ENCODE assay signal across 20 cellular contexts in genomic region chr6:111800821-111801220, GRCh38.
A peak's percentile ranks its signal among the peaks of the same experiment; 100 is the strongest.
DNase-seq lines count a peak whose midpoint lies in the region; ATAC-seq and TF ChIP-seq lines count a peak whose summit lies in the region.
"Had no signal": no experiment of that assay in that cellular context is flagged by ENCODE, and none has a peak within 500 bp of the region (broad histone marks: within the 10 kb centered on the region; RNA-seq: fewer than 3 reads in every experiment).

No MANE protein-coding gene starts in this region.

- no peak for DNase-seq in activated CD4-positive, alpha-beta T cell treated with anti-CD3 and anti-CD28 coated beads for 36 hours
- DNase-seq in activated CD4-positive, alpha-beta T cell treated with anti-CD3 and anti-CD28 coated beads for 48 hours: no peak
- DNase-seq in HFFc6: peak; percentile 14
- DNase-seq in caudate nucleus (lab: John Stamatoyannopoulos, UW): no peak
- no peak for DNase-seq in osteoblast (ENCODE audit: insufficient read length, low spot score, missing footprints)
- no peak for DNase-seq in hypothalamus (lab: John Stamatoyannopoulos, UW)
- no peak for DNase-seq in DMS 273 treated with DMSO at 0.1 percent for 48 hours (lab: John Stamatoyannopoulos, UW)
- no peak for DNase-seq in right lobe of liver
- DNase-seq: 8988T; activated CD4-positive, alpha-beta T cell treated with anti-CD3 and anti-CD28 coated beads for 1 hour; activated CD8-positive, alpha-beta memory T cell treated with anti-CD3 and anti-CD28 coated beads, Interleukin-2, amount 50 U/mL, for 48 hours; activated naive CD4-positive, alpha-beta T cell; NCI-H1436; NCI-H2171; NCI-H69; psoas muscle; stimulated activated CD4-positive, alpha-beta T cell treated with anti-CD3 and anti-CD28 coated beads, Interleukin-4, amount 100 ng/mL, for 4 hours had no signal

- H3K27ac ChIP-seq in caudate nucleus (ENCODE audit: low read depth, low read length) (peak overlapping the region; percentile 20), osteoblast (ENCODE audit: low read depth, low read length) (peak overlapping the region; percentile 40), right lobe of liver (no peak overlapping the region)
- H3K27ac ChIP-seq: psoas muscle had no signal

- peaks cover 68% of the 10 kb centered on the region for H3K36me3 Mint-ChIP-seq in activated CD4-positive, alpha-beta T cell treated with anti-CD3 and anti-CD28 coated beads for 36 hours (ENCODE audit: low read depth)
- H3K36me3 Mint-ChIP-seq in HFFc6 (ENCODE audit: low read depth): no peaks in the 10 kb centered on the region
- H3K36me3 Mint-ChIP-seq: IgD-negative memory B cell had no signal

- H3K36me3 ChIP-seq in osteoblast (ENCODE audit: insufficient read depth, low read length): no peaks in the 10 kb centered on the region
- H3K36me3 ChIP-seq in right lobe of liver: no peaks in the 10 kb centered on the region

- no peaks in the 10 kb centered on the region for H3K27me3 Mint-ChIP-seq in activated CD4-positive, alpha-beta T cell treated with anti-CD3 and anti-CD28 coated beads for 36 hours
- no peaks in the 10 kb centered on the region; the same call in 1 of the 2 replicates for H3K27me3 Mint-ChIP-seq in HFFc6 (ENCODE audit: insufficient read depth)

- H3K9me3 Mint-ChIP-seq in activated CD4-positive, alpha-beta T cell treated with anti-CD3 and anti-CD28 coated beads for 36 hours (ENCODE audit: low read depth): no peaks in the 10 kb centered on the region
- no peaks in the 10 kb centered on the region for H3K9me3 Mint-ChIP-seq in HFFc6
- H3K9me3 Mint-ChIP-seq: GM23338 had no signal

- no peak overlapping the region for H3K4me3 ChIP-seq in osteoblast (ENCODE audit: insufficient read depth, low read length)
- no peak overlapping the region for H3K4me3 ChIP-seq in right lobe of liver
- H3K4me3 ChIP-seq: GM23338, psoas muscle had no signal

- no peaks in the 10 kb centered on the region for H3K27me3 ChIP-seq in osteoblast (ENCODE audit: insufficient read depth, low read length)
- H3K27me3 ChIP-seq in right lobe of liver: no peaks in the 10 kb centered on the region

- H3K9me3 ChIP-seq in osteoblast (ENCODE audit: low read depth, low read length): no peaks in the 10 kb centered on the region
- H3K9me3 ChIP-seq in right lobe of liver: no peaks in the 10 kb centered on the region
- H3K9me3 ChIP-seq: psoas muscle had no signal

- intact Hi-C loops in activated CD4-positive, alpha-beta T cell treated with anti-CD3 and anti-CD28 coated beads for 36 hours (cut with DNase I, micrococcal nuclease): no loop called here
- intact Hi-C loops in right lobe of liver (cut with DNase I): no loop called here

- H3K4me1 ChIP-seq in osteoblast (ENCODE audit: insufficient read depth, low read length) (peaks cover 52% of the 10 kb centered on the region), right lobe of liver (no peaks in the 10 kb centered on the region)
- H3K4me1 ChIP-seq: psoas muscle had no signal

- no peak for ATAC-seq in activated CD4-positive, alpha-beta T cell treated with anti-CD3 and anti-CD28 coated beads for 36 hours
- ATAC-seq in right lobe of liver: no peak
- ATAC-seq: left lobe of liver, psoas muscle had no signal

- no peak overlapping the region for H3K4me3 Mint-ChIP-seq in activated CD4-positive, alpha-beta T cell treated with anti-CD3 and anti-CD28 coated beads for 36 hours
- peak overlapping the region; percentile 15; the same call in 1 of the 2 replicates for H3K4me3 Mint-ChIP-seq in HFFc6
- H3K4me3 Mint-ChIP-seq: GM23338 had no signal

- no peak overlapping the region for H2AFZ ChIP-seq in osteoblast (ENCODE audit: low read length)
- H2AFZ ChIP-seq: GM23338 had no signal

- WGBS in right lobe of liver (ENCODE audit: insufficient coverage, low coverage, low lambda C conversion rate, missing lambda C conversion rate): 78% methylated on average over 4 of the region's 4 CpGs

- H4K20me1 ChIP-seq in osteoblast (ENCODE audit: insufficient read depth, low read length): no peaks in the 10 kb centered on the region

- POLR2A ChIA-PET in activated CD4-positive, alpha-beta T cell treated with anti-CD3 and anti-CD28 coated beads for 36 hours (lab: Charles Lee): no interaction called here

- H3K4me1 Mint-ChIP-seq in activated CD4-positive, alpha-beta T cell treated with anti-CD3 and anti-CD28 coated beads for 36 hours: peaks cover 92% of the 10 kb centered on the region
- H3K4me1 Mint-ChIP-seq in HFFc6 (ENCODE audit: low read depth): peaks cover 66% of the 10 kb centered on the region

- H3K27ac Mint-ChIP-seq in activated CD4-positive, alpha-beta T cell treated with anti-CD3 and anti-CD28 coated beads for 36 hours: peak overlapping the region; percentile 55
- no peak overlapping the region for H3K27ac Mint-ChIP-seq in HFFc6
- H3K27ac Mint-ChIP-seq: GM23338, IgD-negative memory B cell had no signal

- TF ChIP-seq CTCF in HFFc6 (IDR thresholded peaks at IDR 0.05) (no peak), osteoblast (IDR thresholded peaks at IDR 0.05; ENCODE audit: extremely low read depth, low read depth, low read length) (no peak), right lobe of liver (IDR thresholded peaks at IDR 0.05) (no peak)

- peak overlapping the region; percentile 18 for H3K4me2 ChIP-seq in osteoblast (ENCODE audit: insufficient read depth, low read length)

- TF ChIP-seq POLR2A in right lobe of liver (IDR thresholded peaks at IDR 0.05): no peak

- H3K79me2 ChIP-seq in osteoblast (ENCODE audit: insufficient read depth, low read length): peaks cover 53% of the 10 kb centered on the region

- CTCF ChIA-PET in activated CD4-positive, alpha-beta T cell treated with anti-CD3 and anti-CD28 coated beads for 36 hours (lab: Charles Lee): interaction anchor here (1.0 to 1.8 kb wide), 3 partner anchors 10 to 36 kb away, joined by 3 to 4 read pairs (median 3); no protein-coding TSS in a partner anchor

Comparison
In these comparisons a context has a peak if more than half of its experiments do, and no peak if none do; other contexts are left out.
1. H3K27ac ChIP-seq: peak in caudate nucleus (single experiment) and osteoblast (single experiment); none in right lobe of liver (0 of 3).